Comparison of ENCODE assay signal across 9 cellular contexts in genomic region chr22:38737302-38738060, GRCh38. TPM values are rescaled to one million over a fixed set of nuclear protein-coding genes. Genes with fewer than 3 reads are reported as not detected.
DNase-seq lines count a peak whose midpoint lies in the region; TF ChIP-seq lines count a peak whose summit lies in the region.
"Had no signal": no experiment of that assay in that cellular context is flagged by ENCODE, and none has a peak within 500 bp of the region (broad histone marks: within the 10 kb centered on the region; RNA-seq: fewer than 3 reads in every experiment).

No MANE protein-coding gene starts in this region.

- H3K36me3 Mint-ChIP-seq in chondrocyte (ENCODE audit: low read depth) (peaks cover 32% of the 10 kb centered on the region), nephron (ENCODE audit: low read depth) (peaks cover 58% of the 10 kb centered on the region)

- TF ChIP-seq CTCF in chondrocyte (IDR thresholded peaks at IDR 0.05) (no peak), nephron (IDR thresholded peaks at IDR 0.05; ENCODE audit: unreplicated experiment in 3 of 3) (no peak)

- DNase-seq in ELR (ENCODE audit: low read depth) (peak; percentile 48), M059J (ENCODE audit: low read depth) (peak; percentile 51), chondrocyte (ENCODE audit: low spot score) (no peak), GDM1 (lab: John Stamatoyannopoulos, UW) (no peak), NCI-H748 treated with DMSO at 0.1 percent for 48 hours (lab: John Stamatoyannopoulos, UW) (no peak)
- no peak for DNase-seq in stimulated activated CD4-positive, alpha-beta T cell treated with anti-CD3 and anti-CD28 coated beads, Interleukin-15, amount 100 ng/mL, for 24 hours
- DNase-seq: activated effector memory CD4-positive, alpha-beta T cell treated with Interleukin-2 at 50 U/mL for 16 hours; hypothalamus had no signal

- H3K9me3 Mint-ChIP-seq in chondrocyte (ENCODE audit: low read depth) (no peaks in the 10 kb centered on the region), nephron (no peaks in the 10 kb centered on the region)

- H3K27ac Mint-ChIP-seq in chondrocyte (ENCODE audit: unreplicated experiment) = peak overlapping the region; percentile 52
- H3K27ac Mint-ChIP-seq in nephron = peak overlapping the region in 2 of 3 experiments; percentile 24 to 28

- H3K4me3 Mint-ChIP-seq in chondrocyte (ENCODE audit: unreplicated experiment) (no peak overlapping the region), nephron (no peak overlapping the region)

- H3K27me3 Mint-ChIP-seq in chondrocyte (ENCODE audit: low read depth) = no peaks in the 10 kb centered on the region
- H3K27me3 Mint-ChIP-seq in nephron (ENCODE audit: low read depth) = no peaks in the 10 kb centered on the region

- H3K4me1 Mint-ChIP-seq in chondrocyte (ENCODE audit: low read depth) (peaks cover 20% of the 10 kb centered on the region), nephron (peaks cover 19% of the 10 kb centered on the region)

RNA-seq across cellular contexts. Expression of gene SUN2, which starts 18.3 kb away (rescaled TPM):
- 33.0 and 67.3 TPM in 2 replicates for total RNA-seq in M059J (2014; rRNA removed; shearing (Covaris generic))
- total RNA-seq in chondrocyte = 89.6 to 124 TPM (median 124 TPM) in 3 replicates

RNA-seq across cellular contexts. Expression of gene GTPBP1, which starts 31.7 kb away (rescaled TPM):
- 22.1 and 37.5 TPM in 2 replicates for total RNA-seq in M059J (2014; rRNA removed; shearing (Covaris generic))
- 37.7 to 58.6 TPM (median 43.3 TPM) in 3 replicates for total RNA-seq in chondrocyte

RNA-seq across cellular contexts. Expression of gene JOSD1, which starts 36.7 kb away (rescaled TPM):
- 53.3 and 68.9 TPM in 2 replicates for total RNA-seq in M059J (2014; rRNA removed; shearing (Covaris generic))
- 80.3 to 87.0 TPM (median 85.7 TPM) in 3 replicates for total RNA-seq in chondrocyte

RNA-seq across cellular contexts. Expression of gene TOMM22, which starts 55.7 kb away (rescaled TPM):
- total RNA-seq in M059J (2014; rRNA removed; shearing (Covaris generic)) = 52.4 and 53.4 TPM in 2 replicates
- total RNA-seq in chondrocyte = 44.8 to 54.1 TPM (median 47.7 TPM) in 3 replicates

RNA-seq across cellular contexts. Expression of gene DNAL4, which starts 56.5 kb away (rescaled TPM):
- 6.9 and 13.2 TPM in 2 replicates for total RNA-seq in M059J (2014; rRNA removed; shearing (Covaris generic))
- total RNA-seq in chondrocyte = 10.8 to 14.3 TPM (median 11.8 TPM) in 3 replicates

Comparison
In these comparisons a context has a peak if more than half of its experiments do, and no peak if none do; other contexts are left out.
1. DNase-seq: peak in ELR (single experiment) and M059J (single experiment); none in chondrocyte (single experiment), GDM1 (single experiment), stimulated activated CD4-positive, alpha-beta T cell treated with anti-CD3 and anti-CD28 coated beads, Interleukin-15, amount 100 ng/mL, for 24 hours (single experiment) and NCI-H748 treated with DMSO at 0.1 percent for 48 hours (single experiment).